Comparison of ENCODE assay signal across 23 cellular contexts in the genomic region with DNA sequence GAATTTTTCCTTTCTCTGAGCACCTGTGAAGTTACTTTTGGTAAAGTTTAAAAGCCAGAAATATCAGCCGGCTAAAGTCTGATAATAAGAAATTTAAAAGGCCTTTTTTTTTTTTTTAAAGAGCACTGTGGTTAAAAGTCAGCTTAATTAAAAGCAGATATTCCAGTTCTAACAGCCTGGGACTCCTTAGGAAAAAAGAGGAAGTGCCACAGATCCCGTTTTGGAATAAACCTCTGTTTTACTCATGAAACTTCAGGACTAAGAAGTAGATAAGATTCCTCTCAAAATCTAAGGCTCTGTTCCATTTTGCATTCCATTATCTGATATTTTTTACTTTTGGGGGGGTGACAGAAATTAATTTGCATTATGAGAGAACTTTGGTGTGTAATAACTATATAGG.
"Had no signal": no experiment of that assay in that cellular context is flagged by ENCODE, and none has a peak within 500 bp of the region (broad histone marks: within the 10 kb centered on the region; RNA-seq: fewer than 3 reads in every experiment).

No MANE protein-coding gene starts in this region.

- H3K9ac ChIP-seq: SK-N-SH had no signal

- H3K36me3 ChIP-seq: MG63 had no signal

- H3K27ac ChIP-seq: HL-60, RWPE1 had no signal

- H3K9me3 ChIP-seq: MG63, SK-N-SH had no signal

- H3K9me3 Mint-ChIP-seq: IgD-negative memory B cell, T-cell had no signal

- H3K4me2 ChIP-seq: SK-N-SH had no signal

- H3K9me2 ChIP-seq: SK-N-SH had no signal

- H3K4me3 Mint-ChIP-seq: IgD-negative memory B cell, T-cell had no signal

- ATAC-seq: Panc1, PC-3, T-cell had no signal

- H3K27me3 Mint-ChIP-seq: IgD-negative memory B cell had no signal

- H3K27ac Mint-ChIP-seq: IgD-negative memory B cell, T-cell had no signal

- DNase-seq: KBM-7, MG63, NCI-H1092 treated with DMSO at 0.1 percent for 48 hours, NCI-H1436, NCI-H187, NCI-H2029, NCI-H2081 treated with DMSO at 0.1 percent for 48 hours, NCI-H2171, NCI-H226, NCI-H446, NCI-H510A, NCI-H524 treated with DMSO at 0.1 percent for 48 hours, NCI-H69, NCI-H774, PC-3, SHP77, SK-N-SH, SW 1271, T-cell had no signal

- H3K4me3 ChIP-seq: MG63 had no signal

- H3K36me3 Mint-ChIP-seq: IgD-negative memory B cell had no signal

- H3K27me3 ChIP-seq: MG63 had no signal
